Comparison of ENCODE assay signal across 8 cellular contexts in genomic region chr12:47377414-47378221, GRCh38.
DNase-seq lines count a peak whose midpoint lies in the region; ATAC-seq and TF ChIP-seq lines count a peak whose summit lies in the region.

No MANE protein-coding gene starts in this region.

- 76% methylated on average over 12 of the region's 12 CpGs for WGBS in hepatocyte (ENCODE audit: low lambda C conversion rate, missing lambda C conversion rate)

- H3K27me3 Mint-ChIP-seq in CD8-positive, alpha-beta memory T cell: no peaks in the 10 kb centered on the region

- no peaks in the 10 kb centered on the region for H3K9me3 ChIP-seq in HEK293 (ENCODE audit: control insufficient read depth, insufficient read depth, low read depth, low read length)
- no peaks in the 10 kb centered on the region for H3K9me3 ChIP-seq in hepatocyte (ENCODE audit: low read depth)
- H3K9me3 ChIP-seq in CD8-positive, alpha-beta memory T cell (ENCODE audit: low read length): no peaks in the 10 kb centered on the region

- no peaks in the 10 kb centered on the region for H3K9me2 ChIP-seq in hepatocyte (replicated peaks; ENCODE audit: insufficient read depth)

- H3K9me3 Mint-ChIP-seq in CD8-positive, alpha-beta memory T cell: peaks cover 0 to 5% (median 3%) of the 10 kb centered on the region in 5 donors

- TF ChIP-seq CTCF in HEK293 (tag by site-specific recombination; IDR thresholded peaks at IDR 0.05) (no peak), hepatocyte (IDR thresholded peaks at IDR 0.05; ENCODE audit: poor library complexity) (no peak)

- CTCF ChIA-PET in HEK293 (lab: Yijun Ruan, JAX): no interaction called here
- CTCF ChIA-PET in CD8-positive, alpha-beta memory T cell (lab: Charles Lee): interaction anchor here (1.3 to 1.7 kb wide), 2 partner anchors 20 kb away, joined by 3 read pairs; no protein-coding TSS in a partner anchor

- POLR2A ChIA-PET in HEK293 (lab: Yijun Ruan, JAX): no interaction called here
- POLR2A ChIA-PET in CD8-positive, alpha-beta memory T cell (lab: Charles Lee): no interaction called here

- H3K36me3 Mint-ChIP-seq in CD8-positive, alpha-beta memory T cell: peaks cover 0 to 10% (median 2%) of the 10 kb centered on the region in 3 donors

- H3K4me1 Mint-ChIP-seq in CD8-positive, alpha-beta memory T cell: peaks cover 21 to 48% (median 43%) of the 10 kb centered on the region in 3 donors

- H4K20me1 ChIP-seq in hepatocyte (ENCODE audit: insufficient read depth, poor library complexity, severe bottlenecking): no peaks in the 10 kb centered on the region

- H3K27ac ChIP-seq in HEK293 (ENCODE audit: extremely low read depth, low read depth, low read length): no peak overlapping the region
- H3K27ac ChIP-seq in hepatocyte: peak overlapping the region; percentile 80
- no peak overlapping the region for H3K27ac ChIP-seq in CD8-positive, alpha-beta memory T cell (ENCODE audit: low read depth, low read length)

- DNase-seq in amniotic epithelial cell (ENCODE audit: low read depth) (peak; percentile 99), hepatocyte (ENCODE audit: low spot score) (peak; percentile 78), smooth muscle cell of the brain vasculature (ENCODE audit: low read depth, low spot score) (peak; percentile 98), NCI-H2227 (lab: John Stamatoyannopoulos, UW; ENCODE audit: unreplicated experiment) (no peak), NCI-H128 (lab: John Stamatoyannopoulos, UW; ENCODE audit: unreplicated experiment) (no peak)
- DNase-seq in CD8-positive, alpha-beta memory T cell: no peak

- H3K4me1 ChIP-seq in HEK293 (ENCODE audit: control insufficient read depth, insufficient read depth, low read length): no peaks in the 10 kb centered on the region
- no peaks in the 10 kb centered on the region for H3K4me1 ChIP-seq in hepatocyte (ENCODE audit: insufficient read depth)
- peaks cover 14% of the 10 kb centered on the region for H3K4me1 ChIP-seq in CD8-positive, alpha-beta memory T cell (ENCODE audit: insufficient read depth, low read length)

- H2AFZ ChIP-seq in hepatocyte: no peak overlapping the region

- H3K4me3 ChIP-seq in HEK293 (ENCODE audit: low read depth, low read length) (no peak overlapping the region), hepatocyte (no peak overlapping the region)
- no peak overlapping the region for H3K4me3 ChIP-seq in CD8-positive, alpha-beta memory T cell (ENCODE audit: low read length)

- no peaks in the 10 kb centered on the region for H3K27me3 ChIP-seq in hepatocyte
- no peaks in the 10 kb centered on the region for H3K27me3 ChIP-seq in CD8-positive, alpha-beta memory T cell (ENCODE audit: insufficient read depth, low read length, poor library complexity, severe bottlenecking)

- no peak overlapping the region for H3K4me2 ChIP-seq in hepatocyte

- no peak overlapping the region for H3K27ac Mint-ChIP-seq in CD8-positive, alpha-beta memory T cell

- H3K79me2 ChIP-seq in hepatocyte: no peaks in the 10 kb centered on the region

- no peak for ATAC-seq in HG02852 (IDR thresholded peaks at IDR 0.05; ENCODE audit: unreplicated experiment)

- no peak overlapping the region for H3K4me3 Mint-ChIP-seq in CD8-positive, alpha-beta memory T cell

- H3K36me3 ChIP-seq in HEK293 (ENCODE audit: control insufficient read depth in 2 of 2, insufficient read depth in 1 of 2, low read length in 2 of 2): no peaks in the 10 kb centered on the region
- H3K36me3 ChIP-seq in hepatocyte (replicated peaks; ENCODE audit: insufficient read depth, low read depth): no peaks in the 10 kb centered on the region
- no peaks in the 10 kb centered on the region for H3K36me3 ChIP-seq in CD8-positive, alpha-beta memory T cell (ENCODE audit: insufficient read depth, low read length)

TF ChIP-seq in HEK293, 187 proteins besides CTCF, POLR2A, EP300 and RAD21 (continues in another document):
- TF ChIP-seq ZNF223 (tag by site-specific recombination; IDR thresholded peaks at IDR 0.05): 0 out of 2 replicates have a peak, but pooled peaks have one; percentile 49
- no peak for TF ChIP-seq ZNF148 (tag by site-specific recombination; IDR thresholded peaks at IDR 0.05; ENCODE audit: borderline replicate concordance)
- TF ChIP-seq ZBTB17 (tag by site-specific recombination; IDR thresholded peaks at IDR 0.05): peak; percentile 53; the same call in 1 of the 2 replicates
- TF ChIP-seq, protein P1, sequence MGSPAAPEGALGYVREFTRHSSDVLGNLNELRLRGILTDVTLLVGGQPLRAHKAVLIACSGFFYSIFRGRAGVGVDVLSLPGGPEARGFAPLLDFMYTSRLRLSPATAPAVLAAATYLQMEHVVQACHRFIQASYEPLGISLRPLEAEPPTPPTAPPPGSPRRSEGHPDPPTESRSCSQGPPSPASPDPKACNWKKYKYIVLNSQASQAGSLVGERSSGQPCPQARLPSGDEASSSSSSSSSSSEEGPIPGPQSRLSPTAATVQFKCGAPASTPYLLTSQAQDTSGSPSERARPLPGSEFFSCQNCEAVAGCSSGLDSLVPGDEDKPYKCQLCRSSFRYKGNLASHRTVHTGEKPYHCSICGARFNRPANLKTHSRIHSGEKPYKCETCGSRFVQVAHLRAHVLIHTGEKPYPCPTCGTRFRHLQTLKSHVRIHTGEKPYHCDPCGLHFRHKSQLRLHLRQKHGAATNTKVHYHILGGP (tag by site-specific recombination; IDR thresholded peaks at IDR 0.05): no peak
- no peak for TF ChIP-seq KLF16 (tag by site-specific recombination; IDR thresholded peaks at IDR 0.05)
- TF ChIP-seq ZNF660 (tag by site-specific recombination; IDR thresholded peaks at IDR 0.05): no peak
- TF ChIP-seq ZNF335 (tag by site-specific recombination; conservative IDR thresholded peaks at IDR 0.05): peak; percentile 71
- TF ChIP-seq ZNF792 (tag by site-specific recombination; IDR thresholded peaks at IDR 0.05): no peak
- TF ChIP-seq WT1 (tag by site-specific recombination; IDR thresholded peaks at IDR 0.05): no peak
- no peak for TF ChIP-seq ZNF530 (tag by site-specific recombination; IDR thresholded peaks at IDR 0.05; ENCODE audit: low read depth)
- no peak for TF ChIP-seq HIC1 (tag by site-specific recombination; IDR thresholded peaks at IDR 0.05)
- TF ChIP-seq ZBTB48 (tag by site-specific recombination; IDR thresholded peaks at IDR 0.05): peak; percentile 78
- TF ChIP-seq ZBTB10 (tag by site-specific recombination; IDR thresholded peaks at IDR 0.05): 0 out of 2 replicates have a peak, but pooled peaks have one; percentile 20
- TF ChIP-seq ZBTB20 (tag by site-specific recombination; IDR thresholded peaks at IDR 0.05): 0 out of 2 replicates have a peak, but pooled peaks have one; percentile 26
- no peak for TF ChIP-seq ZNF302 (tag by site-specific recombination; IDR thresholded peaks at IDR 0.05; ENCODE audit: low read depth)
- no peak for TF ChIP-seq ZNF112 (tag by site-specific recombination; IDR thresholded peaks at IDR 0.05)

Comparison
In these comparisons a context has a peak if more than half of its experiments do, and no peak if none do; other contexts are left out.
1. DNase-seq: peak in amniotic epithelial cell (single experiment), hepatocyte (single experiment) and smooth muscle cell of the brain vasculature (single experiment); none in NCI-H2227 (single experiment), NCI-H128 (single experiment) and CD8-positive, alpha-beta memory T cell (0 of 5).